ENCODE assay signal across 14 cellular contexts in genomic region chr9:95078516-95078915, GRCh38.
DNase-seq lines count a peak whose midpoint lies in the region; ATAC-seq, FAIRE-seq and TF ChIP-seq lines count a peak whose summit lies in the region.
"Had no signal": no experiment of that assay in that cellular context is flagged by ENCODE, and none has a peak within 500 bp of the region (broad histone marks: within the 10 kb centered on the region; RNA-seq: fewer than 3 reads in every experiment).

No MANE protein-coding gene starts in this region.

- H3K9me3 ChIP-seq in A549 (no peaks in the 10 kb centered on the region), mesenchymal stem cell (ENCODE audit: control insufficient read depth, low read length) (no peaks in the 10 kb centered on the region), gastrocnemius medialis (no peaks in the 10 kb centered on the region)
- H3K9me3 ChIP-seq: SJCRH30 had no signal

- H2BK120ac ChIP-seq in mesenchymal stem cell (ENCODE audit: low read depth, low read length): no peak overlapping the region

- POLR2A ChIA-PET in A549 (lab: Yijun Ruan, JAX): no interaction called here

- no peak overlapping the region for H3K4me3 Mint-ChIP-seq in T-helper 2 cell treated with Interferon-gamma antibody and Interleukin-4, amounts not matched to agents 5 μg/mL and 100 μg/mL, for 36 hours

- CTCF ChIA-PET in A549 (lab: Yijun Ruan, JAX): interaction anchor here (1.2 to 1.6 kb wide), 4 partner anchors 10 to 397 kb away, joined by 3 to 9 read pairs (median 5); no protein-coding TSS in a partner anchor

- TF ChIP-seq CTCF in A549 (IDR thresholded peaks at IDR 0.05): no peak
- peak in 1 of 56 donors; percentile 2 for TF ChIP-seq CTCF in dorsolateral prefrontal cortex (IDR thresholded peaks at IDR 0.05 in 54 of 56, conservative IDR thresholded peaks at IDR 0.05 in 2 of 56; ENCODE audit: low read depth in 1 of 56, partially characterized antibody in 56 of 56)
- no peak for TF ChIP-seq CTCF in gastrocnemius medialis (IDR thresholded peaks at IDR 0.05 in 4 of 5, conservative IDR thresholded peaks at IDR 0.05 in 1 of 5)

- H2BK12ac ChIP-seq in mesenchymal stem cell (ENCODE audit: low read length in 2 of 2): no peak overlapping the region

- WGBS in A549 (ENCODE audit: missing lambda C conversion rate): 91% methylated on average over 11 of the region's 11 CpGs
- 98% methylated on average over 11 of the region's 11 CpGs for WGBS in mesenchymal stem cell

- H2BK15ac ChIP-seq in mesenchymal stem cell (ENCODE audit: low read depth, poor library complexity, severe bottlenecking): no peak overlapping the region

- no peak for ATAC-seq in A549
- no peak for ATAC-seq in gastrocnemius medialis
- no peak for ATAC-seq in GM21526 (IDR thresholded peaks at IDR 0.05; ENCODE audit: low FRiP score, unreplicated experiment)
- ATAC-seq in GM21723 (IDR thresholded peaks at IDR 0.05; ENCODE audit: unreplicated experiment): no peak

- peak overlapping the region in 1 of 2 experiments; percentile 11 for H3K18ac ChIP-seq in mesenchymal stem cell (ENCODE audit: low read depth in 1 of 2, low read length in 2 of 2)

- H3K23ac ChIP-seq in mesenchymal stem cell (ENCODE audit: low read length in 2 of 2): no peak overlapping the region

- H3K14ac ChIP-seq in mesenchymal stem cell (ENCODE audit: low read length in 2 of 2): no peak overlapping the region

- H3K9me3 Mint-ChIP-seq in T-helper 2 cell treated with Interferon-gamma antibody and Interleukin-4, amounts not matched to agents 5 μg/mL and 100 μg/mL, for 36 hours: no peaks in the 10 kb centered on the region

- TF ChIP-seq EP300 in A549 (IDR thresholded peaks at IDR 0.05): no peak

- no peak overlapping the region for H3K9ac ChIP-seq in mesenchymal stem cell (ENCODE audit: low read length)

- H3K4me1 ChIP-seq in A549 (peaks cover 93% of the 10 kb centered on the region), mesenchymal stem cell (ENCODE audit: control insufficient read depth, insufficient read depth, low read depth, low read length) (peaks cover 19% of the 10 kb centered on the region), gastrocnemius medialis (peaks cover 83 to 87% of the 10 kb centered on the region in 2 donors)

- H3K4me3 ChIP-seq in A549: no peak overlapping the region
- peak overlapping the region in 6 of 59 donors; percentile 3 to 48 (median 22) for H3K4me3 ChIP-seq in dorsolateral prefrontal cortex
- H3K4me3 ChIP-seq in mesenchymal stem cell (ENCODE audit: insufficient read depth in 1 of 2, low read depth in 1 of 2, low read length in 2 of 2): no peak overlapping the region
- no peak overlapping the region for H3K4me3 ChIP-seq in gastrocnemius medialis
- H3K4me3 ChIP-seq: SJCRH30 had no signal

- H3K27ac Mint-ChIP-seq in T-helper 2 cell treated with Interferon-gamma antibody and Interleukin-4, amounts not matched to agents 5 μg/mL and 100 μg/mL, for 36 hours: no peak overlapping the region

- intact Hi-C loops in dorsolateral prefrontal cortex (cut with DNase I): no loop called here
- intact Hi-C loops in gastrocnemius medialis (cut with DNase I; ENCODE audit: low total_unique reads): loop anchor here (5.0 to 10.0 kb wide), 2 partner anchors 44 to 394 kb away; no protein-coding TSS in a partner anchor

- no peak overlapping the region for H4K8ac ChIP-seq in mesenchymal stem cell (ENCODE audit: low read length)

- no peak for FAIRE-seq in A549 (lab: Jason Lieb, UNC)

- TF ChIP-seq POLR2A in A549 (IDR thresholded peaks at IDR 0.05; ENCODE audit: low read length) (no peak), gastrocnemius medialis (IDR thresholded peaks at IDR 0.05) (no peak)

- peak overlapping the region; percentile 34 for H4K91ac ChIP-seq in mesenchymal stem cell (ENCODE audit: low read length)

- no peak overlapping the region for H2AK5ac ChIP-seq in mesenchymal stem cell (ENCODE audit: low read length, severe bottlenecking)

- in situ Hi-C loops in gastrocnemius medialis (cut with MboI; ENCODE audit: low sequenced_read_pairs in 4 of 4): no loop called here

- H2AFZ ChIP-seq in mesenchymal stem cell (ENCODE audit: low read depth, low read length): no peak overlapping the region

- H3K27me3 ChIP-seq in dorsolateral prefrontal cortex: no peaks in the 10 kb centered on the region
- no peaks in the 10 kb centered on the region for H3K27me3 ChIP-seq in mesenchymal stem cell (ENCODE audit: control insufficient read depth in 1 of 2, insufficient read depth in 1 of 2, low read length in 2 of 2)
- no peaks in the 10 kb centered on the region for H3K27me3 ChIP-seq in gastrocnemius medialis
- H3K27me3 ChIP-seq: SJCRH30 had no signal

- H3K36me3 ChIP-seq in mesenchymal stem cell (ENCODE audit: control insufficient read depth in 1 of 2, insufficient read depth in 2 of 2, low read depth in 1 of 2, low read length in 2 of 2): peaks cover 57 to 80% of the 10 kb centered on the region in 2 experiments
- H3K36me3 ChIP-seq in gastrocnemius medialis: peaks cover 0 to 13% of the 10 kb centered on the region in 2 donors

- H3K27ac ChIP-seq in A549: peak overlapping the region in 1 of 2 experiments; percentile 75; a peak in 3 of 6 replicates
- H3K27ac ChIP-seq in dorsolateral prefrontal cortex: peak overlapping the region; percentile 80 to 100 (median 98)
- H3K27ac ChIP-seq in mesenchymal stem cell (ENCODE audit: low read length, poor library complexity, severe bottlenecking): no peak overlapping the region
- peak overlapping the region; percentile 85 to 96 (median 91) for H3K27ac ChIP-seq in gastrocnemius medialis
- H3K27ac ChIP-seq: SJCRH30 had no signal

- H3K27me3 Mint-ChIP-seq in T-helper 2 cell treated with Interferon-gamma antibody and Interleukin-4, amounts not matched to agents 5 μg/mL and 100 μg/mL, for 36 hours (ENCODE audit: low read depth): no peaks in the 10 kb centered on the region

- H3K36me3 Mint-ChIP-seq in T-helper 2 cell treated with Interferon-gamma antibody and Interleukin-4, amounts not matched to agents 5 μg/mL and 100 μg/mL, for 36 hours (ENCODE audit: low read depth): no peaks in the 10 kb centered on the region

- H3K4me2 ChIP-seq in A549 (peak overlapping the region; percentile 44), mesenchymal stem cell (ENCODE audit: low read length, poor library complexity, severe bottlenecking) (no peak overlapping the region)

- no peak overlapping the region for H3K4ac ChIP-seq in mesenchymal stem cell (ENCODE audit: low read depth in 1 of 2, low read length in 2 of 2)

- H2BK5ac ChIP-seq in mesenchymal stem cell (ENCODE audit: low read depth, low read length, poor library complexity, severe bottlenecking): no peak overlapping the region

- H3K79me1 ChIP-seq in mesenchymal stem cell (replicated peaks; ENCODE audit: low read length, poor library complexity, severe bottlenecking): peaks cover 31% of the 10 kb centered on the region

- TF ChIP-seq RAD21 in A549 (conservative IDR thresholded peaks at IDR 0.05 in 1 of 2, IDR thresholded peaks at IDR 0.05 in 1 of 2): no peak

- DNase-seq in A549 (ENCODE audit: low read depth in 1 of 2, low spot score in 1 of 2) (no peak), dorsolateral prefrontal cortex (peak in 3 of 10 donors; percentile 8 to 39 (median 28)), mesenchymal stem cell (no peak), gastrocnemius medialis (peak in 1 of 2 donors; percentile 11), HPDE6-E6E7 (ENCODE audit: extremely low spot score) (no peak)
- no peak for DNase-seq in T-helper 2 cell treated with Interferon-gamma antibody and Interleukin-4, amounts not matched to agents 5 μg/mL and 100 μg/mL, for 36 hours (ENCODE audit: low spot score)
- DNase-seq: ACHN, foreskin melanocyte, left cardiac atrium, NCI-H1694 treated with DMSO at 0.1 percent for 48 hours, NCI-H748 treated with DMSO at 0.1 percent for 48 hours, SJCRH30 had no signal

- H3K4me1 Mint-ChIP-seq in T-helper 2 cell treated with Interferon-gamma antibody and Interleukin-4, amounts not matched to agents 5 μg/mL and 100 μg/mL, for 36 hours (ENCODE audit: low read depth): no peaks in the 10 kb centered on the region

TF ChIP-seq in A549, 52 proteins besides CTCF, POLR2A, EP300 and RAD21:
- TF ChIP-seq TFCP2L1 (CRISPR knock-in tag; IDR thresholded peaks at IDR 0.05): 0 out of 2 replicates have a peak, but pooled peaks have one; percentile 22
- no peak for TF ChIP-seq RNF2 (IDR thresholded peaks at IDR 0.05; ENCODE audit: borderline replicate concordance, low read depth)
- no peak for TF ChIP-seq ATOH8 (CRISPR knock-in tag; IDR thresholded peaks at IDR 0.05; ENCODE audit: low read depth)
TF ChIP-seq in A549: peak in this region for 1.
